Comparison of ENCODE assay signal across 14 cellular contexts in the genomic region with DNA sequence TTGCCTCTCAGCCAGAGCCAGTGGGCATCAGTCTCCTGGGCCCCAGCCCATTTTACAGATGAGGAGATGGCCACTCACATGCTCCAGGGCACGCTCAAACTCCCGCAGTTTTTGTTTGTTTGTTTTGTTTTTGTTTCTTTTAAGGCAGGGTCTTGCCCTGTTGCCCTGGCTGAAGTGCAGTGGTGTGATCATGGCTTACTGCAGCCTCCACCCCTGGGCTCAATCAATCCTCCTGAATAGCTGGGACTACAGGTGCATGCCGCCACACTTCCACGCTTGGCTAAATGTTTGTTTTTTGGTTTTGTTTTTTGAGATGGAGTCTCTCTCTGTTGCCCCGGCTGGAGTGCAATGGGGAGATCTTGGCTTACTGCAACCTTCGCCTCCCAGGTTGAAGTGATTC. TPM values are rescaled to one million over a fixed set of nuclear protein-coding genes. Genes with fewer than 3 reads are reported as not detected.
"Had no signal": no experiment of that assay in that cellular context is flagged by ENCODE, and none has a peak within 500 bp of the region (broad histone marks: within the 10 kb centered on the region; RNA-seq: fewer than 3 reads in every experiment).

No MANE protein-coding gene starts in this region.

- H3K27me3 Mint-ChIP-seq: activated naive CD8-positive, alpha-beta T cell treated with anti-CD3 and anti-CD28 coated beads, Interleukin-2, amount 10 ng/mL, durations not matched to agents 7 days and 5 days; stimulated activated naive CD8-positive, alpha-beta T cell treated with anti-CD3 and anti-CD28 coated beads, Interleukin-15, Interleukin-2, amounts not matched to agents 100 ng/mL and 50 ng/mL, for 24 hours had no signal

- ATAC-seq: activated CD8-positive, alpha-beta T cell treated with anti-CD3 and anti-CD28 coated beads, Interleukin-2, amount 10 ng/mL, durations not matched to agents 7 days and 5 days; left lung; naive thymus-derived CD8-positive, alpha-beta T cell; SK-N-SH treated with all-trans-retinoic acid at 6 μM for 48 hours had no signal

- H3K27ac ChIP-seq: brain microvascular endothelial cell, esophagus squamous epithelium, left lung, suprapubic skin, upper lobe of left lung had no signal

- H3K9me3 ChIP-seq: esophagus squamous epithelium, left lung, suprapubic skin, upper lobe of left lung had no signal

- H3K27me3 ChIP-seq: brain microvascular endothelial cell, esophagus squamous epithelium, left lung, suprapubic skin, upper lobe of left lung had no signal

- DNase-seq: activated CD4-positive, CD25-positive, alpha-beta regulatory T cell treated with anti-CD3 and anti-CD28 coated beads, Interleukin-2, amount 50 U/mL, for 72 hours; activated CD8-positive, alpha-beta T cell treated with anti-CD3 and anti-CD28 coated beads, Interleukin-2, amount 10 ng/mL, durations not matched to agents 7 days and 5 days; activated naive CD8-positive, alpha-beta T cell treated with anti-CD3 and anti-CD28 coated beads, Interleukin-2, amount 10 ng/mL, durations not matched to agents 7 days and 5 days; brain microvascular endothelial cell; effector CD8-positive, alpha-beta T cell; esophagus squamous epithelium; hypothalamus; kidney; left lung; naive thymus-derived CD8-positive, alpha-beta T cell; upper lobe of left lung had no signal

- H3K4me3 ChIP-seq: esophagus squamous epithelium, left lung, suprapubic skin, upper lobe of left lung had no signal

- H3K4me3 Mint-ChIP-seq: activated CD8-positive, alpha-beta T cell treated with anti-CD3 and anti-CD28 coated beads, Interleukin-2, amount 10 ng/mL, durations not matched to agents 7 days and 5 days; activated naive CD8-positive, alpha-beta T cell treated with anti-CD3 and anti-CD28 coated beads, Interleukin-2, amount 10 ng/mL, durations not matched to agents 7 days and 5 days had no signal

- H3K27ac Mint-ChIP-seq: activated CD8-positive, alpha-beta T cell treated with anti-CD3 and anti-CD28 coated beads, Interleukin-2, amount 10 ng/mL, durations not matched to agents 7 days and 5 days; activated naive CD8-positive, alpha-beta T cell treated with anti-CD3 and anti-CD28 coated beads, Interleukin-2, amount 10 ng/mL, durations not matched to agents 7 days and 5 days; stimulated activated naive CD8-positive, alpha-beta T cell treated with anti-CD3 and anti-CD28 coated beads, Interleukin-15, Interleukin-2, amounts not matched to agents 100 ng/mL and 50 ng/mL, for 24 hours had no signal

- H3K9me3 Mint-ChIP-seq: activated naive CD8-positive, alpha-beta T cell treated with anti-CD3 and anti-CD28 coated beads, Interleukin-2, amount 10 ng/mL, durations not matched to agents 7 days and 5 days; naive thymus-derived CD8-positive, alpha-beta T cell; stimulated activated naive CD8-positive, alpha-beta T cell treated with anti-CD3 and anti-CD28 coated beads, Interleukin-15, Interleukin-2, amounts not matched to agents 100 ng/mL and 50 ng/mL, for 24 hours had no signal

RNA-seq across cellular contexts. Expression of gene DNASE1L2, which starts 9.3 kb away (rescaled TPM):
- polyA plus RNA-seq: naive thymus-derived CD8-positive, alpha-beta T cell had no signal
